18 cellular contexts compared by ENCODE assay signal in genomic region chr13:71699342-71699741, GRCh38.
A peak's percentile ranks its signal among the peaks of the same experiment; 100 is the strongest.
DNase-seq lines count a peak whose midpoint lies in the region; ATAC-seq, FAIRE-seq and TF ChIP-seq lines count a peak whose summit lies in the region.
"Had no signal": no experiment of that assay in that cellular context is flagged by ENCODE, and none has a peak within 500 bp of the region (broad histone marks: within the 10 kb centered on the region; RNA-seq: fewer than 3 reads in every experiment).

No MANE protein-coding gene starts in this region.

- no peak overlapping the region for H3K4me3 ChIP-seq in mucosa of descending colon
- H3K4me3 ChIP-seq: BLaER1 had no signal

- ATAC-seq in mucosa of descending colon = peak; percentile 59
- no peak for ATAC-seq in activated CD4-positive, CD25-positive, alpha-beta regulatory T cell treated with anti-CD3 and anti-CD28 coated beads, Interleukin-2, amount 50 U/mL, for 24 hours
- ATAC-seq: CD8-positive, alpha-beta T cell; HCT116 had no signal

- H3K9me3 ChIP-seq in mucosa of descending colon = no peaks in the 10 kb centered on the region
- H3K9me3 ChIP-seq: BLaER1, Caco-2 had no signal

- TF ChIP-seq CTCF in D721Med (IDR thresholded peaks at IDR 0.05; ENCODE audit: insufficient read depth, missing control alignments) (no peak), mucosa of descending colon (IDR thresholded peaks at IDR 0.05) (no peak)

- intact Hi-C loops in mucosa of descending colon (cut with DNase I, micrococcal nuclease) = no loop called here

- H3K4me1 ChIP-seq in mucosa of descending colon (ENCODE audit: low read depth) = peaks cover 11% of the 10 kb centered on the region
- H3K4me1 ChIP-seq: BLaER1, Caco-2 had no signal

- H3K36me3 ChIP-seq in mucosa of descending colon (ENCODE audit: low read depth) = no peaks in the 10 kb centered on the region
- H3K36me3 ChIP-seq: BLaER1 had no signal

- FAIRE-seq in D721Med (lab: Jason Lieb, UNC) = peak; percentile 58
- peak; percentile 18 for FAIRE-seq in colon (lab: Jason Lieb, UNC)
- FAIRE-seq: A204.1, GM12892, H1 had no signal

- DNase-seq in D721Med (ENCODE audit: insufficient read length, low spot score) (no peak), mucosa of descending colon (no peak), NCI-H128 (lab: John Stamatoyannopoulos, UW; ENCODE audit: unreplicated experiment) (no peak)
- no peak for DNase-seq in activated CD4-positive, alpha-beta T cell treated with anti-CD3 and anti-CD28 coated beads for 48 hours
- DNase-seq: Caco-2; CD4-positive, CD25-positive, alpha-beta regulatory T cell; CD8-positive, alpha-beta T cell; DMS 273 treated with DMSO at 0.1 percent for 48 hours; DMS79 treated with DMSO at 0.1 percent for 48 hours; GF-D8; H9 had no signal
